In the genomic region with DNA sequence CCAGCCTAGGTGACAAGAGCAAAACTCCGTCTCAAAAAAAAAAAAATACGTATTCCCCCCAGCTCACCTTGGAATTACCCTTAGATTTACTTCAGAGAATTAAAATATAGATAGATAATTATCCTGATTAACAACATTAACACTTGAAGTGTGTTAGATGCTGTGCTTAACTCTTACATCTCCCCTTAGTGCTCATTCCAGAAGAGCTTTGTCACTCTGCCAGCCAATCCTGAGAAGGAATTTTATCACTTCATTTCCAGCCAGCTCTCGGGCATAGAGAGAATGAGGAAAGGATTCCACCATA, we compare ENCODE assay signal across 9 cellular contexts. TPM values are rescaled to one million over a fixed set of nuclear protein-coding genes. Genes with fewer than 3 reads are reported as not detected.
DNase-seq lines count a peak whose midpoint lies in the region; ATAC-seq and TF ChIP-seq lines count a peak whose summit lies in the region.
"Had no signal": no experiment of that assay in that cellular context is flagged by ENCODE, and none has a peak within 500 bp of the region (broad histone marks: within the 10 kb centered on the region; RNA-seq: fewer than 3 reads in every experiment).

No MANE protein-coding gene starts in this region.

- H3K27me3 ChIP-seq in DND-41 (ENCODE audit: insufficient read depth, low read length, poor library complexity) (no peaks in the 10 kb centered on the region), gastrocnemius medialis (no peaks in the 10 kb centered on the region)

- no peak for TF ChIP-seq POLR2A in gastrocnemius medialis (IDR thresholded peaks at IDR 0.05)

- H3K4me1 ChIP-seq in DND-41 (ENCODE audit: insufficient read depth, low read length) (peaks cover 51% of the 10 kb centered on the region), gastrocnemius medialis (peaks cover 52 to 54% of the 10 kb centered on the region in 2 donors)

- TF ChIP-seq CTCF in DND-41 (IDR thresholded peaks at IDR 0.05; ENCODE audit: borderline replicate concordance, extremely low read depth, low read length, poor library complexity, severe bottlenecking) (no peak), fibroblast of villous mesenchyme (IDR thresholded peaks at IDR 0.05; ENCODE audit: insufficient read depth, low read depth, low read length) (no peak), gastrocnemius medialis (IDR thresholded peaks at IDR 0.05 in 4 of 5, conservative IDR thresholded peaks at IDR 0.05 in 1 of 5) (no peak)

- intact Hi-C loops in gastrocnemius medialis (cut with DNase I; ENCODE audit: low total_unique reads), result loop anchor here (5.0 kb wide), 2 partner anchors 80 to 115 kb away; a partner anchor contains a TSS

- H3K4me3 ChIP-seq in DND-41 (ENCODE audit: low read depth in 1 of 2, low read length in 2 of 2), result no peak overlapping the region
- peak overlapping the region; percentile 97 for H3K4me3 ChIP-seq in SK-N-MC
- H3K4me3 ChIP-seq in fibroblast of villous mesenchyme (ENCODE audit: low read depth, low read length), result peak overlapping the region; percentile 76
- peak overlapping the region in 3 of 4 donors; percentile 64 to 75 (median 73) for H3K4me3 ChIP-seq in gastrocnemius medialis

- no peak for ATAC-seq in DND-41 (ENCODE audit: insufficient read depth, low read depth)
- no peak for ATAC-seq in gastrocnemius medialis
- no peak for ATAC-seq in GM19455 (IDR thresholded peaks at IDR 0.05; ENCODE audit: unreplicated experiment)
- no peak for ATAC-seq in HG02678 (IDR thresholded peaks at IDR 0.05; ENCODE audit: unreplicated experiment)

- peaks cover 51% of the 10 kb centered on the region for H4K20me1 ChIP-seq in DND-41 (ENCODE audit: insufficient read depth, low read length)

- no peak for DNase-seq in DND-41
- DNase-seq in SK-N-MC (ENCODE audit: low read depth, low spot score), result no peak
- no peak for DNase-seq in fibroblast of villous mesenchyme (ENCODE audit: low read depth)
- no peak for DNase-seq in gastrocnemius medialis
- DNase-seq in T1000 (lab: John Stamatoyannopoulos, UW), result no peak
- no peak for DNase-seq in AG08396 (ENCODE audit: low spot score)
- DNase-seq: NCI-H345 had no signal

- in situ Hi-C loops in gastrocnemius medialis (cut with MboI; ENCODE audit: low sequenced_read_pairs in 4 of 4), result loop anchor here in 1 of 4 donors (25.0 kb wide), 1 partner anchor 90 kb away; a partner anchor contains a TSS

- H3K27ac ChIP-seq in DND-41 (ENCODE audit: low read length), result no peak overlapping the region
- peak overlapping the region; percentile 99 for H3K27ac ChIP-seq in SK-N-MC
- H3K27ac ChIP-seq in gastrocnemius medialis, result peak overlapping the region; percentile 93 to 96 (median 95)

- H3K79me2 ChIP-seq in DND-41 (ENCODE audit: insufficient read depth, low read length), result peaks cover 71% of the 10 kb centered on the region

- H3K9ac ChIP-seq in DND-41 (ENCODE audit: low read depth, low read length), result no peak overlapping the region
- H3K9ac ChIP-seq in SK-N-MC (ENCODE audit: insufficient read length), result peak overlapping the region; percentile 43

- H3K4me2 ChIP-seq in DND-41 (ENCODE audit: insufficient read depth, low read length), result peak overlapping the region; percentile 71; the same call in 1 of the 2 replicates

- no peak overlapping the region for H2AFZ ChIP-seq in DND-41 (ENCODE audit: low read depth, low read length)

- H3K9me3 ChIP-seq in DND-41 (ENCODE audit: insufficient read depth, low read length, severe bottlenecking) (no peaks in the 10 kb centered on the region), SK-N-MC (ENCODE audit: low read depth, low read length) (no peaks in the 10 kb centered on the region), gastrocnemius medialis (no peaks in the 10 kb centered on the region)

- H3K36me3 ChIP-seq in DND-41 (ENCODE audit: insufficient read depth, low read length), result peaks cover 53% of the 10 kb centered on the region
- H3K36me3 ChIP-seq in SK-N-MC (ENCODE audit: insufficient read depth, low read length), result peaks cover 20% of the 10 kb centered on the region
- H3K36me3 ChIP-seq in gastrocnemius medialis, result peaks cover 0 to 14% of the 10 kb centered on the region in 2 donors

RNA-seq across cellular contexts. Expression of a gene that starts 1.6 kb away (rescaled TPM):
- total RNA-seq in fibroblast of villous mesenchyme, result 255 and 330 TPM in 2 replicates
- total RNA-seq in gastrocnemius medialis, result 100 to 1,000 TPM in 1 of 4 donors, 10 to 100 TPM in 3; 27.4 to 135 (median 54.9) TPM

RNA-seq across cellular contexts. Expression of a gene that starts 2.3 kb away (rescaled TPM):
- total RNA-seq in fibroblast of villous mesenchyme (57.7 and 68.2 TPM in 2 replicates), gastrocnemius medialis (10 to 100 TPM in 1 of 4 donors, 1 to 10 TPM in 3; 3.6 to 15.7 (median 7.9) TPM)

RNA-seq across cellular contexts. Expression of a gene that starts 10.6 kb away (rescaled TPM):
- 26.7 and 28.9 TPM in 2 replicates for total RNA-seq in fibroblast of villous mesenchyme
- total RNA-seq in gastrocnemius medialis, result 10 to 100 TPM; 12.6 to 22.7 (median 17.8) TPM

RNA-seq across cellular contexts. Expression of a gene that starts 11.0 kb away (rescaled TPM):
- total RNA-seq in fibroblast of villous mesenchyme, result 22.9 and 24.2 TPM in 2 replicates
- total RNA-seq in gastrocnemius medialis, result 10 to 100 TPM; 26.6 to 36.8 (median 31.7) TPM

RNA-seq across cellular contexts. Expression of a gene that starts 16.3 kb away (rescaled TPM):
- total RNA-seq in fibroblast of villous mesenchyme (52.2 and 54.1 TPM in 2 replicates), gastrocnemius medialis (100 to 1,000 TPM; 126 to 171 (median 165) TPM)

Comparison
In these comparisons a context has a peak if more than half of its experiments do, and no peak if none do; other contexts are left out.
1. H3K4me3 ChIP-seq: peak in SK-N-MC (single experiment), fibroblast of villous mesenchyme (single experiment) and gastrocnemius medialis (3 of 4); none in DND-41 (0 of 2).